Comparison of ENCODE assay signal across 14 cellular contexts in the genomic region with DNA sequence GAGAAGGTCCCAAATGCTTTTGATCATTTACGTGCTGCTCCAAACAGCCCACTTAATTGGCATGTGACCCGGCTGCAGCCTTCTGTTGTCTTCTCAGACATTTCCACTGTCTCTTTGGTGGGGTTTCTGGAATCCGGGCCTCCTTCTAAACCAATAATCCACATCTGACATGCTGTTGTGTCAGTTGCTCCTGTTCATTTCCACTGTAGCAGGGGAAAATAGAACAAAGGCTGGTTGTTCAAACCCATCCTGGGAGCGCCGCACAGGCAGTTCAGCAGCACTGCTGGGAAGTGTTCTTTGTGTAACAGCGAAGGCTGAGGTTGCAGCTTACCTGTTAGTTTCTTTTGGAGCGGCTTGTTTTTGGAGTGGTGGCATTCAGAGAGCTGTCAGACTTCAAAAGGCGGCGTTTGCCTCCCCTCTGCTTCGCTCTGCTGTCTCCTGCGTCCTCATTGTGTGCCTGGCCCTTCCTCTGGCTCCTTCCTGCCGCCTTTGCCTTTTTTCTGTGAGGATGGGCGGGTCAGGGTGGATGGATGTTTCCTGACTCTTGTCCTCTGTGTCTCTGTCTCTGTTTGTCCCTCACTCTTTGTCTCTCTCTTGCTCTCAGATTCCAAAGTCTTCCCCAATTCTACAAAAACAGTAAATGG.
A peak's percentile ranks its signal among the peaks of the same experiment; 100 is the strongest.
DNase-seq lines count a peak whose midpoint lies in the region; ATAC-seq and TF ChIP-seq lines count a peak whose summit lies in the region.
"Had no signal": no experiment of that assay in that cellular context is flagged by ENCODE, and none has a peak within 500 bp of the region (broad histone marks: within the 10 kb centered on the region; RNA-seq: fewer than 3 reads in every experiment).

No MANE protein-coding gene starts in this region.

- WGBS in heart right ventricle, 2 donors = 70 to 71% methylated on average over 13 of the region's 13 CpGs

- H3K27ac ChIP-seq in heart right ventricle = no peak overlapping the region
- H3K27ac ChIP-seq in left ventricle myocardium inferior (replicated peaks) = no peak overlapping the region
- H3K27ac ChIP-seq: gastrocnemius medialis had no signal

- H3K36me3 ChIP-seq in heart right ventricle (no peaks in the 10 kb centered on the region), left ventricle myocardium inferior (no peaks in the 10 kb centered on the region)
- H3K36me3 ChIP-seq: gastrocnemius medialis had no signal

- in situ Hi-C loops in SK-MEL-5 (cut with HindIII; ENCODE audit: low pct_unique_long_range_greater_than_20kb, low sequenced_read_pairs) = no loop called here

- H3K27me3 ChIP-seq in heart right ventricle (peaks cover 0 to 20% (median 0%) of the 10 kb centered on the region in 7 donors), left ventricle myocardium inferior (ENCODE audit: low read depth) (peaks cover 41% of the 10 kb centered on the region)
- H3K27me3 ChIP-seq: gastrocnemius medialis had no signal

- DNase-seq in NCI-H2196 (lab: John Stamatoyannopoulos, UW; ENCODE audit: unreplicated experiment) (peak; percentile 76), NCI-H2196 treated with DMSO at 0.1 percent for 48 hours (lab: John Stamatoyannopoulos, UW; ENCODE audit: unreplicated experiment) (no peak), SK-MEL-5 (ENCODE audit: low read depth, low spot score) (peak; percentile 50), iPS-NIHi7 (ENCODE audit: extremely low spot score) (peak; percentile 39), retina (peak; percentile 83), heart right ventricle (no peak), left ventricle myocardium inferior (no peak), dermis blood vessel endothelial cell (no peak)
- DNase-seq: activated CD4-positive, alpha-beta T cell treated with anti-CD3 and anti-CD28 coated beads, Interleukin-2, amount 50 U/mL, for 1 hour; activated T-cell treated with anti-CD3 and anti-CD28 coated beads, Interleukin-2, amount 50 U/mL, for 72 hours; gastrocnemius medialis; GDM1; Right ventricle myocardium superior had no signal

- TF ChIP-seq CTCF in heart right ventricle (IDR thresholded peaks at IDR 0.05) (no peak), left ventricle myocardium inferior (IDR thresholded peaks at IDR 0.05; ENCODE audit: borderline replicate concordance) (no peak)

- no peak for ATAC-seq in heart right ventricle
- ATAC-seq: activated T-cell treated with anti-CD3 and anti-CD28 coated beads, Interleukin-2, amount 50 U/mL, for 72 hours; gastrocnemius medialis; sciatic nerve had no signal

- H3K9me3 ChIP-seq in heart right ventricle = no peaks in the 10 kb centered on the region
- no peaks in the 10 kb centered on the region for H3K9me3 ChIP-seq in left ventricle myocardium inferior (replicated peaks)
- H3K9me3 ChIP-seq: gastrocnemius medialis had no signal

- intact Hi-C loops in heart right ventricle (cut with DNase I) (no loop called here), left ventricle myocardium inferior (cut with micrococcal nuclease) (no loop called here)

- H3K4me1 ChIP-seq in heart right ventricle (no peaks in the 10 kb centered on the region), left ventricle myocardium inferior (no peaks in the 10 kb centered on the region)
- H3K4me1 ChIP-seq: gastrocnemius medialis had no signal

- H3K4me3 ChIP-seq in heart right ventricle = no peak overlapping the region
- H3K4me3 ChIP-seq in left ventricle myocardium inferior = no peak overlapping the region
- H3K4me3 ChIP-seq: gastrocnemius medialis had no signal

Comparison
In these comparisons a context has a peak if more than half of its experiments do, and no peak if none do; other contexts are left out.
1. DNase-seq: peak in NCI-H2196 (single experiment), SK-MEL-5 (single experiment), iPS-NIHi7 (single experiment) and retina (single experiment); none in NCI-H2196 treated with DMSO at 0.1 percent for 48 hours (single experiment), heart right ventricle (0 of 2), left ventricle myocardium inferior (single experiment) and dermis blood vessel endothelial cell (single experiment).